ENCODE assay signal across 15 cellular contexts in the genomic region with DNA sequence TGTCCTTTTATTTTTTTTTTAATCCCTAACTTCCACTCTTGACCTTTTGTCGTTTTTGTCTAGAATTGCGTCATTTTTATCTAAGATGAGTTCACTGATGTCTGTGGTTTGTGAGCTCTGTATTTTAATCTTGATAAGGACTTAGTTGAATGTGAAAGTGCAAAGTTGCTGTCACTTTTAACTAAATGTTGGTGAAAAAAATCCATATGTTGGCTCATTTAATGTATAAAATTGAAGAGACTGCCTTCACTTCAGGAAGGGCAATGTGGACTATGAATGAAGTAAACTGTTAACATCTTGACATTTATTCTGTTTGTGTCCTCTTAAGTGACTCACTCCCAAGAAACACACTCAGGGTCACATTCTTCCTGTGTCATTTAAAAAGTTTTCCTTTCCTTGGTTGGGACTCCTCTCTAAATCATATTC.
A peak's percentile ranks its signal among the peaks of the same experiment; 100 is the strongest.
DNase-seq lines count a peak whose midpoint lies in the region; ATAC-seq, FAIRE-seq and TF ChIP-seq lines count a peak whose summit lies in the region.
"Had no signal": no experiment of that assay in that cellular context is flagged by ENCODE, and none has a peak within 500 bp of the region (broad histone marks: within the 10 kb centered on the region; RNA-seq: fewer than 3 reads in every experiment).

No MANE protein-coding gene starts in this region.

- no peaks in the 10 kb centered on the region for H3K27me3 Mint-ChIP-seq in Caco-2 (ENCODE audit: insufficient read depth, unreplicated experiment)

- H3K36me3 ChIP-seq in Caco-2 (ENCODE audit: control insufficient read depth, insufficient read depth, low read length) (no peaks in the 10 kb centered on the region), Loucy (ENCODE audit: insufficient read depth, low read length) (no peaks in the 10 kb centered on the region), ascending aorta (peaks cover 7 to 28% of the 10 kb centered on the region in 2 donors), HepG2 (replicated peaks in 1 of 2; ENCODE audit: control insufficient read depth in 1 of 2, insufficient read depth in 2 of 2, low read length in 2 of 2) (no peaks in the 10 kb centered on the region), testis (ENCODE audit: low read depth, missing control alignments) (no peaks in the 10 kb centered on the region)

- H3K27ac ChIP-seq in ascending aorta (peak overlapping the region; percentile 87 to 95), HepG2 (ENCODE audit: extremely low read length, insufficient read depth, low read length) (no peak overlapping the region), testis (no peak overlapping the region)

- no peak for TF ChIP-seq POLR2A in HepG2 (IDR thresholded peaks at IDR 0.05; ENCODE audit: insufficient read depth in 1 of 2, low read depth in 2 of 2, low read length in 2 of 2)
- TF ChIP-seq POLR2A in testis (IDR thresholded peaks at IDR 0.05) = no peak

- H4K20me1 ChIP-seq in Loucy (ENCODE audit: insufficient read depth, low read length, poor library complexity, severe bottlenecking) (no peaks in the 10 kb centered on the region), HepG2 (ENCODE audit: insufficient read depth, low read length) (no peaks in the 10 kb centered on the region)

- H3K4me2 ChIP-seq in Loucy (ENCODE audit: low read depth, low read length, poor library complexity, severe bottlenecking) (peak overlapping the region; percentile 33), HepG2 (ENCODE audit: low read depth, low read length) (no peak overlapping the region)

- no peak for FAIRE-seq in HepG2 (lab: Jason Lieb, UNC)

- no peaks in the 10 kb centered on the region for H3K9me2 ChIP-seq in Loucy (replicated peaks; ENCODE audit: low read depth, low read length)

- ATAC-seq in HepG2 (no peak), GM19035 (IDR thresholded peaks at IDR 0.05; ENCODE audit: unreplicated experiment) (no peak), HG03159 (IDR thresholded peaks at IDR 0.05; ENCODE audit: unreplicated experiment) (no peak)
- ATAC-seq: stimulated activated naive CD8-positive, alpha-beta T cell treated with anti-CD3 and anti-CD28 coated beads, Interleukin-15, amount 100 ng/mL, for 72 hours; T-cell had no signal

- H3K36me3 Mint-ChIP-seq in Caco-2 (ENCODE audit: insufficient read depth, unreplicated experiment) = no peaks in the 10 kb centered on the region
- H3K36me3 Mint-ChIP-seq: T-cell had no signal

- H3K4me1 Mint-ChIP-seq in Caco-2 (ENCODE audit: low read depth, unreplicated experiment) = peaks cover 17% of the 10 kb centered on the region
- H3K4me1 Mint-ChIP-seq: T-cell had no signal

- H3K4me1 ChIP-seq in Caco-2 = peaks cover 11% of the 10 kb centered on the region; the same call in 1 of the 2 replicates
- peaks cover 63% of the 10 kb centered on the region for H3K4me1 ChIP-seq in Loucy (ENCODE audit: insufficient read depth, low read length, poor library complexity, severe bottlenecking)
- H3K4me1 ChIP-seq in ascending aorta = peaks cover 15 to 76% of the 10 kb centered on the region in 2 donors
- H3K4me1 ChIP-seq in HepG2 (ENCODE audit: insufficient read depth, low read length) = no peaks in the 10 kb centered on the region
- peaks cover 9% of the 10 kb centered on the region for H3K4me1 ChIP-seq in testis

- no peaks in the 10 kb centered on the region for H3K27me3 ChIP-seq in Caco-2 (replicated peaks; ENCODE audit: control insufficient read depth, insufficient read depth, low read length)
- no peaks in the 10 kb centered on the region for H3K27me3 ChIP-seq in Loucy (ENCODE audit: insufficient read depth, low read length, poor library complexity, severe bottlenecking)
- no peaks in the 10 kb centered on the region for H3K27me3 ChIP-seq in ascending aorta
- H3K27me3 ChIP-seq in HepG2 (ENCODE audit: control insufficient read depth in 1 of 2, insufficient read depth in 2 of 2, low read length in 2 of 2) = no peaks in the 10 kb centered on the region
- H3K27me3 ChIP-seq in testis = no peaks in the 10 kb centered on the region

- in situ Hi-C loops in HepG2 (cut with HindIII; ENCODE audit: extremely low pct_ligation_motif_present, low pct_unique_long_range_greater_than_20kb) = no loop called here

- intact Hi-C loops in Caco-2 (cut with micrococcal nuclease; ENCODE audit: unreplicated experiment) (no loop called here), ascending aorta (cut with DNase I) (no loop called here), HepG2 (cut with micrococcal nuclease; ENCODE audit: unreplicated experiment) (no loop called here), testis (cut with DNase I; ENCODE audit: low total_unique reads) (no loop called here)

- BruUV-seq in Caco-2 (replicated peaks; lab: Mats Ljungman, UMichigan) (no TSS peak), HepG2 (replicated peaks; lab: Mats Ljungman, UMichigan) (no TSS peak)

- CTCF ChIA-PET in Caco-2 (lab: Charles Lee) = interaction anchor here (0.7 kb wide), 1 partner anchor 186 kb away, joined by 3 read pairs; no protein-coding TSS in a partner anchor
- CTCF ChIA-PET in HepG2 (lab: Yijun Ruan, JAX; ENCODE audit: low intra/inter-chr PET ratio, low total read pairs) = no interaction called here

- 0 out of 2 replicates have a peak, but pooled peaks cover 2% of the 10 kb centered on the region for H3F3A ChIP-seq in Loucy (ENCODE audit: low read depth)

- no peak overlapping the region for H3K4me3 Mint-ChIP-seq in Caco-2 (ENCODE audit: unreplicated experiment)
- H3K4me3 Mint-ChIP-seq: H9, T-cell had no signal

- H3K79me2 ChIP-seq in Loucy (ENCODE audit: insufficient read depth, low read length) (no peaks in the 10 kb centered on the region), HepG2 (ENCODE audit: insufficient read depth, low read length) (no peaks in the 10 kb centered on the region)

- DNase-seq in Caco-2 (no peak), ascending aorta (ENCODE audit: low spot score in 2 of 2) (no peak), HepG2 (ENCODE audit: low spot score) (no peak), testis (no peak), T1000 (lab: John Stamatoyannopoulos, UW) (no peak)
- DNase-seq: activated CD4-positive, alpha-beta T cell treated with anti-CD3 and anti-CD28 coated beads for 48 hours; H9; midbrain; NCI-H2081; stimulated activated CD4-positive, alpha-beta T cell treated with anti-CD3 and anti-CD28 coated beads, Interleukin-4, amount 100 ng/mL, for 4 hours; stimulated activated naive CD8-positive, alpha-beta T cell treated with anti-CD3 and anti-CD28 coated beads, Interleukin-15, amount 100 ng/mL, for 72 hours; T-cell had no signal

- POLR2A ChIA-PET in Caco-2 (lab: Charles Lee) (interaction anchor here (0.6 kb wide), 1 partner anchor 249 kb away, joined by 3 read pairs; no protein-coding TSS in a partner anchor), HepG2 (lab: Yijun Ruan, JAX) (no interaction called here)

- H3K9me3 Mint-ChIP-seq in Caco-2 (ENCODE audit: unreplicated experiment) = no peaks in the 10 kb centered on the region
- H3K9me3 Mint-ChIP-seq: H9; stimulated activated naive CD8-positive, alpha-beta T cell treated with anti-CD3 and anti-CD28 coated beads, Interleukin-15, amount 100 ng/mL, for 72 hours; T-cell had no signal

- no peak for TF ChIP-seq RAD21 in HepG2 (CRISPR knock-in tag; IDR thresholded peaks at IDR 0.05)

- no peak for TF ChIP-seq CTCF in Caco-2 (IDR thresholded peaks at IDR 0.05; ENCODE audit: insufficient read depth in 1 of 2, low read depth in 1 of 2, low read length in 1 of 2, severe bottlenecking in 1 of 2, unreplicated experiment in 1 of 2)
- TF ChIP-seq CTCF in Loucy (conservative IDR thresholded peaks at IDR 0.05; ENCODE audit: low read length) = no peak
- TF ChIP-seq CTCF in ascending aorta (IDR thresholded peaks at IDR 0.05) = no peak
- TF ChIP-seq CTCF in HepG2 (CRISPR knock-in tag; IDR thresholded peaks at IDR 0.05) = no peak
- no peak for TF ChIP-seq CTCF in testis (IDR thresholded peaks at IDR 0.05)

- H3K9ac ChIP-seq in Loucy (ENCODE audit: low read depth, low read length, poor library complexity, severe bottlenecking) (peak overlapping the region; percentile 26), HepG2 (ENCODE audit: insufficient read depth, low read depth, low read length) (no peak overlapping the region)

- H2AFZ ChIP-seq in Loucy (ENCODE audit: low read length) (no peak overlapping the region), HepG2 (ENCODE audit: low read length) (no peak overlapping the region)

- H3K4me3 ChIP-seq in Caco-2 (ENCODE audit: low read depth, low read length) (no peak overlapping the region), Loucy (ENCODE audit: low read length, poor library complexity, severe bottlenecking) (no peak overlapping the region), ascending aorta (no peak overlapping the region), HepG2 (replicated peaks in 1 of 3; ENCODE audit: insufficient read depth in 1 of 3, low read depth in 2 of 3, low read length in 3 of 3) (no peak overlapping the region), testis (no peak overlapping the region)

- peak overlapping the region; percentile 1 for H3K27ac Mint-ChIP-seq in Caco-2 (ENCODE audit: unreplicated experiment)
- H3K27ac Mint-ChIP-seq: T-cell had no signal

- WGBS in HepG2 (ENCODE audit: low lambda C conversion rate) = 0% methylated on average over 2 of the region's 2 CpGs
- 70 to 74% methylated on average over 2 of the region's 2 CpGs for WGBS in testis, 2 donors

- H3K9me3 ChIP-seq in Caco-2 = no peaks in the 10 kb centered on the region
- H3K9me3 ChIP-seq in Loucy (ENCODE audit: insufficient read depth, low read depth, low read length) = no peaks in the 10 kb centered on the region
- H3K9me3 ChIP-seq in ascending aorta = no peaks in the 10 kb centered on the region
- no peaks in the 10 kb centered on the region for H3K9me3 ChIP-seq in HepG2 (ENCODE audit: low read length)
- H3K9me3 ChIP-seq in testis = no peaks in the 10 kb centered on the region

- no peak for TF ChIP-seq EP300 in HepG2 (IDR thresholded peaks at IDR 0.05; ENCODE audit: low read depth in 2 of 2, low read length in 2 of 2)
- TF ChIP-seq EP300 in HepG2 (CRISPR knock-in tag; IDR thresholded peaks at IDR 0.05; ENCODE audit: borderline replicate concordance) = no peak

TF ChIP-seq in HepG2, 621 proteins besides CTCF, POLR2A, EP300 and RAD21:
- TF ChIP-seq ZNF709 (CRISPR knock-in tag; IDR thresholded peaks at IDR 0.05) (no peak), RFXAP (CRISPR knock-in tag; IDR thresholded peaks at IDR 0.05; ENCODE audit: borderline replicate concordance) (no peak), ATF7 (IDR thresholded peaks at IDR 0.05) (peak; percentile 87), ATF7 (CRISPR knock-in tag; IDR thresholded peaks at IDR 0.05) (no peak), CEBPB (IDR thresholded peaks at IDR 0.05; ENCODE audit: borderline replicate concordance, low read depth, low read length) (peak; percentile 30; the same call in 1 of the 2 replicates), ZNF672 (CRISPR knock-in tag; IDR thresholded peaks at IDR 0.05) (no peak), ONECUT2 (CRISPR knock-in tag; IDR thresholded peaks at IDR 0.05) (no peak)

Comparison
In these comparisons a context has a peak if more than half of its experiments do, and no peak if none do; other contexts are left out.
1. H3K27ac ChIP-seq: peak in ascending aorta (2 of 2); none in HepG2 (single experiment) and testis (0 of 2).